1 cellular context compared by ENCODE assay signal in genomic region chr16:87380403-87380802, GRCh38.
TF ChIP-seq lines count a peak whose summit lies in the region.

No MANE protein-coding gene starts in this region.

TF ChIP-seq in GM12878, 131 proteins besides CTCF, POLR2A, EP300 and RAD21:
- TF ChIP-seq YY1 (IDR thresholded peaks at IDR 0.05; ENCODE audit: low read depth, low read length) (0 out of 2 replicates have a peak, but pooled peaks have one; percentile 9), NR2F1 (conservative IDR thresholded peaks at IDR 0.05) (0 out of 2 replicates have a peak, but pooled peaks have one; percentile 31), IRF3 (IDR thresholded peaks at IDR 0.05) (no peak), NFIC (IDR thresholded peaks at IDR 0.05; ENCODE audit: low read depth, low read length) (peak; percentile 10; the same call in 1 of the 2 replicates), BHLHE40 (IDR thresholded peaks at IDR 0.05; ENCODE audit: borderline replicate concordance in 1 of 2, low read depth in 2 of 2, low read length in 1 of 2) (peak in 1 of 2 experiments; percentile 28; a peak in 1 of 4 replicates), HCFC1 (IDR thresholded peaks at IDR 0.05; ENCODE audit: low read length) (no peak), CREM (IDR thresholded peaks at IDR 0.05; ENCODE audit: low read depth) (0 out of 2 replicates have a peak, but pooled peaks have one; percentile 20), NR2C2 (IDR thresholded peaks at IDR 0.05; ENCODE audit: borderline replicate concordance, control insufficient read depth, insufficient read length, low read depth) (no peak), YBX1 (IDR thresholded peaks at IDR 0.05) (no peak), GABPA (IDR thresholded peaks at IDR 0.05; ENCODE audit: low read depth) (no peak), KLF5 (IDR thresholded peaks at IDR 0.05; ENCODE audit: partially characterized antibody) (no peak), TCF12 (IDR thresholded peaks at IDR 0.05; ENCODE audit: low read depth, low read length) (peak; percentile 50; the same call in 1 of the 2 replicates), BCL3 (IDR thresholded peaks at IDR 0.05; ENCODE audit: borderline replicate concordance, insufficient read depth, low read depth, low read length, poor library complexity, severe bottlenecking) (peak; percentile 48), ZBTB40 (IDR thresholded peaks at IDR 0.05; ENCODE audit: borderline replicate concordance) (no peak)
